ENCODE assay signal across 1 cellular context in the genomic region with DNA sequence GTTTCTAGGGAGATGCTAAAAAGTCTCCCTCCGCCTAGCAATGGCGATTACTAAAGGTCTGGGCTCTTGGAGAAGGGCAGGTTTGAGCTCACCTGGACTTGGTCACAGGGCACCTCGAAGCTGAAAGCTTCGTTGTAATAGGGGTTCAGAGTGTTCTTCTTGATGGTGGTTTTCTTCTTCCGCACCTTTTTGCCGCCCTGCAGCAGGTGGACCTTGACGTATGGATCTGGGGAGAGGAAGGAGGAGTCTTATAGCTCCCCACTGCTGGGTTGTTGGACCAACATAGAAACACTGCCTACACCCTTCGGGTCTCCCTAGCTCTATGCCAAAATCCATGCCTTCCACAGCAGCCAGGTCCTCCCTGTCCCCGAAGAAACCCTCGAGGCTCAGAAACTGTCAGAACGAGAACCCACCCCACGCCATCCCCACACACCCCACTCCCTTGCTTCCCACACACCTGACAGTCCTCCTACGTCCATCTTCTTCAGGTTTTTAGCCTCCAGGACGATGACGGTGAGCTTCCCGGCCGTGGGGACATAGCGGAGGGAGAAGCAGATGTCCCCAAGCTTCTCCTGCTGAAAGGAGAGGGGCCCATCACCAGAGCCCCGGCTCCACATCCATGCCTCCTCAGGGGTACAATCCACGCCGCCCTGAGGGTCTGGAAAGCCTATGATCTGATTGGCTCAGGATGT.
TF ChIP-seq lines count a peak whose summit lies in the region.

No MANE protein-coding gene starts in this region.

TF ChIP-seq in WTC11, 78 proteins besides CTCF, POLR2A, EP300 and RAD21 (continued from another document):
- TF ChIP-seq, protein P1, sequence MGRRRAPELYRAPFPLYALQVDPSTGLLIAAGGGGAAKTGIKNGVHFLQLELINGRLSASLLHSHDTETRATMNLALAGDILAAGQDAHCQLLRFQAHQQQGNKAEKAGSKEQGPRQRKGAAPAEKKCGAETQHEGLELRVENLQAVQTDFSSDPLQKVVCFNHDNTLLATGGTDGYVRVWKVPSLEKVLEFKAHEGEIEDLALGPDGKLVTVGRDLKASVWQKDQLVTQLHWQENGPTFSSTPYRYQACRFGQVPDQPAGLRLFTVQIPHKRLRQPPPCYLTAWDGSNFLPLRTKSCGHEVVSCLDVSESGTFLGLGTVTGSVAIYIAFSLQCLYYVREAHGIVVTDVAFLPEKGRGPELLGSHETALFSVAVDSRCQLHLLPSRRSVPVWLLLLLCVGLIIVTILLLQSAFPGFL (CRISPR knock-in tag; IDR thresholded peaks at IDR 0.05; ENCODE audit: borderline replicate concordance), result no peak
- TF ChIP-seq SMAD4 (CRISPR knock-in tag; IDR thresholded peaks at IDR 0.05), result no peak
- no peak for TF ChIP-seq ZNF396 (CRISPR knock-in tag; IDR thresholded peaks at IDR 0.05; ENCODE audit: borderline replicate concordance)
